20 cellular contexts compared by ENCODE assay signal in genomic region chr14:52048132-52048531, GRCh38. TPM values are rescaled to one million over a fixed set of nuclear protein-coding genes. Genes with fewer than 3 reads are reported as not detected.
DNase-seq lines count a peak whose midpoint lies in the region; ATAC-seq and TF ChIP-seq lines count a peak whose summit lies in the region.
"Had no signal": no experiment of that assay in that cellular context is flagged by ENCODE, and none has a peak within 500 bp of the region (broad histone marks: within the 10 kb centered on the region; RNA-seq: fewer than 3 reads in every experiment).

No MANE protein-coding gene starts in this region.

- peaks cover 11% of the 10 kb centered on the region for H3K4me1 Mint-ChIP-seq in stimulated activated effector memory CD8-positive, alpha-beta T cell treated with anti-CD3 and anti-CD28 coated beads, Interleukin-12 subunit alpha, Interleukin-12 subunit beta, amount 100 ng/mL, for 72 hours

- no peaks in the 10 kb centered on the region for H3K36me3 Mint-ChIP-seq in stimulated activated effector memory CD8-positive, alpha-beta T cell treated with anti-CD3 and anti-CD28 coated beads, Interleukin-12 subunit alpha, Interleukin-12 subunit beta, amount 100 ng/mL, for 72 hours
- H3K36me3 Mint-ChIP-seq: CD8-positive, alpha-beta memory T cell had no signal

- no peaks in the 10 kb centered on the region for H3K36me3 ChIP-seq in right atrium auricular region
- no peaks in the 10 kb centered on the region for H3K36me3 ChIP-seq in gastroesophageal sphincter
- H3K36me3 ChIP-seq in MG63: no peaks in the 10 kb centered on the region

- H3K4me3 Mint-ChIP-seq in stimulated activated effector memory CD8-positive, alpha-beta T cell treated with anti-CD3 and anti-CD28 coated beads, Interleukin-12 subunit alpha, Interleukin-12 subunit beta, amount 100 ng/mL, for 72 hours: no peak overlapping the region
- H3K4me3 Mint-ChIP-seq: CD8-positive, alpha-beta memory T cell had no signal

- peak overlapping the region; percentile 71 to 81 for H3K27ac ChIP-seq in right atrium auricular region
- H3K27ac ChIP-seq in gastroesophageal sphincter: peak overlapping the region; percentile 64 to 90 (median 80)
- H3K27ac ChIP-seq: KMS-11, SJSA1 had no signal

- DNase-seq in right atrium auricular region (ENCODE audit: low spot score) (no peak), Right ventricle myocardium inferior (ENCODE audit: missing footprints) (no peak), MG63 (no peak)
- DNase-seq in stimulated activated effector memory CD8-positive, alpha-beta T cell treated with anti-CD3 and anti-CD28 coated beads, Interleukin-12 subunit alpha, Interleukin-12 subunit beta, amount 100 ng/mL, for 72 hours (ENCODE audit: low spot score in 2 of 2): no peak
- DNase-seq: CD8-positive, alpha-beta memory T cell; GOT3; IMR-90; MV-4-11; NCI-H1694; NCI-H2081 treated with DMSO at 0.1 percent for 48 hours; NCI-H2171 treated with DMSO at 0.1 percent for 48 hours; NCI-H524 treated with DMSO at 0.1 percent for 48 hours; NCI-H82 had no signal

- TF ChIP-seq CTCF in right atrium auricular region (IDR thresholded peaks at IDR 0.05): no peak
- TF ChIP-seq CTCF in gastroesophageal sphincter (IDR thresholded peaks at IDR 0.05): no peak

- 38 to 84% methylated on average over 7 to 8 of the region's 11 CpGs for WGBS in gastroesophageal sphincter (ENCODE audit: low coverage in 1 of 2), 2 donors

- TF ChIP-seq EP300 in gastroesophageal sphincter (IDR thresholded peaks at IDR 0.05): no peak

- no peaks in the 10 kb centered on the region for H3K27me3 ChIP-seq in right atrium auricular region
- no peaks in the 10 kb centered on the region for H3K27me3 ChIP-seq in gastroesophageal sphincter
- no peaks in the 10 kb centered on the region for H3K27me3 ChIP-seq in MG63
- H3K27me3 ChIP-seq: SJSA1 had no signal

- no peak for ATAC-seq in Right ventricle myocardium inferior
- no peak for ATAC-seq in gastroesophageal sphincter
- no peak for ATAC-seq in stimulated activated effector memory CD8-positive, alpha-beta T cell treated with anti-CD3 and anti-CD28 coated beads, Interleukin-12 subunit alpha, Interleukin-12 subunit beta, amount 100 ng/mL, for 72 hours
- no peak for ATAC-seq in HG02759 (IDR thresholded peaks at IDR 0.05; ENCODE audit: unreplicated experiment)
- no peak for ATAC-seq in GM19463 (IDR thresholded peaks at IDR 0.05; ENCODE audit: unreplicated experiment)
- ATAC-seq: HCT116, Panc1 had no signal

- H3K9me3 ChIP-seq in right atrium auricular region: no peaks in the 10 kb centered on the region
- H3K9me3 ChIP-seq in gastroesophageal sphincter: no peaks in the 10 kb centered on the region
- H3K9me3 ChIP-seq in MG63: peaks cover 2% of the 10 kb centered on the region; the same call in 1 of the 2 replicates
- H3K9me3 ChIP-seq: SJSA1 had no signal

- H3K9me3 Mint-ChIP-seq in stimulated activated effector memory CD8-positive, alpha-beta T cell treated with anti-CD3 and anti-CD28 coated beads, Interleukin-12 subunit alpha, Interleukin-12 subunit beta, amount 100 ng/mL, for 72 hours: no peaks in the 10 kb centered on the region
- H3K9me3 Mint-ChIP-seq: CD8-positive, alpha-beta memory T cell had no signal

- peak overlapping the region; percentile 24 for H3K27ac Mint-ChIP-seq in stimulated activated effector memory CD8-positive, alpha-beta T cell treated with anti-CD3 and anti-CD28 coated beads, Interleukin-12 subunit alpha, Interleukin-12 subunit beta, amount 100 ng/mL, for 72 hours

- peaks cover 0 to 95% of the 10 kb centered on the region in 2 donors for H3K4me1 ChIP-seq in right atrium auricular region
- peaks cover 48 to 99% (median 63%) of the 10 kb centered on the region in 3 donors for H3K4me1 ChIP-seq in gastroesophageal sphincter

- no peak for TF ChIP-seq POLR2A in gastroesophageal sphincter (IDR thresholded peaks at IDR 0.05)

- no peak overlapping the region for H3K4me3 ChIP-seq in right atrium auricular region
- no peak overlapping the region for H3K4me3 ChIP-seq in gastroesophageal sphincter
- no peak overlapping the region for H3K4me3 ChIP-seq in MG63
- H3K4me3 ChIP-seq: SJSA1 had no signal

- intact Hi-C loops in Right ventricle myocardium inferior (cut with DNase I): no loop called here

RNA-seq across cellular contexts. Expression of gene NID2, which starts 20.7 kb away (rescaled TPM):
- total RNA-seq in right atrium auricular region: 10 to 100 TPM; 23.0 to 41.2 TPM
- 41.8 TPM for total RNA-seq in Right ventricle myocardium inferior
- total RNA-seq in gastroesophageal sphincter: 10 to 100 TPM; 35.0 to 71.9 (median 63.3) TPM
- 2.3 and 4.6 TPM in 2 replicates for total RNA-seq in MG63 (2014; rRNA removed; shearing (Covaris generic); ENCODE audit: low replicate concordance)
- total RNA-seq: CD8-positive, alpha-beta memory T cell had no signal

RNA-seq across cellular contexts. Expression of gene RTRAF, which starts 58.8 kb away (rescaled TPM):
- total RNA-seq in right atrium auricular region (10 to 100 TPM; 75.4 to 80.7 TPM), Right ventricle myocardium inferior (276 TPM), gastroesophageal sphincter (100 to 1,000 TPM in 1 of 4 donors, 10 to 100 TPM in 3; 72.2 to 109 (median 84.7) TPM)
- 76.2 and 77.2 TPM in 2 replicates for total RNA-seq in MG63 (2014; rRNA removed; shearing (Covaris generic); ENCODE audit: low replicate concordance)
